Comparison of ENCODE assay signal across 29 cellular contexts in genomic region chr1:239545466-239545865, GRCh38.
"Had no signal": no experiment of that assay in that cellular context is flagged by ENCODE, and none has a peak within 500 bp of the region (broad histone marks: within the 10 kb centered on the region; RNA-seq: fewer than 3 reads in every experiment).

No MANE protein-coding gene starts in this region.

- ATAC-seq: activated CD4-positive, alpha-beta T cell treated with anti-CD3 and anti-CD28 coated beads for 36 hours; effector memory CD8-positive, alpha-beta T cell; esophagus mucosa; left cardiac atrium; stimulated activated naive CD8-positive, alpha-beta T cell treated with anti-CD3 and anti-CD28 coated beads, Interleukin-15, Interleukin-2, amounts not matched to agents 100 U/mL and 50 U/mL, for 24 hours; upper lobe of right lung had no signal

- H3K27ac ChIP-seq: adrenal gland, ascending aorta, neutrophil, ovary, prostate gland, right atrium auricular region, spleen, thyroid gland, upper lobe of right lung had no signal

- H3K9me3 Mint-ChIP-seq: activated B cell treated with CpG ODN at 0.5 μM for 24 hours had no signal

- H3K27me3 Mint-ChIP-seq: activated B cell treated with CpG ODN at 0.5 μM for 24 hours; activated CD4-positive, alpha-beta T cell treated with anti-CD3 and anti-CD28 coated beads for 36 hours; activated naive CD8-positive, alpha-beta T cell; activated T-cell treated with anti-CD3 and anti-CD28 coated beads, Interleukin-2, amount 50 U/mL, for 24 hours; effector memory CD8-positive, alpha-beta T cell had no signal

- H3K4me1 ChIP-seq: adrenal gland, prostate gland, right atrium auricular region, thyroid gland, upper lobe of right lung had no signal

- H3K27ac Mint-ChIP-seq: activated B cell treated with CpG ODN at 0.5 μM for 24 hours; activated CD4-positive, alpha-beta T cell treated with anti-CD3 and anti-CD28 coated beads for 36 hours; activated naive CD8-positive, alpha-beta T cell; activated T-cell treated with anti-CD3 and anti-CD28 coated beads, Interleukin-2, amount 50 U/mL, for 24 hours; activated T-helper 2 cell treated with anti-CD3 and anti-CD28 coated beads, Interferon-gamma antibody, Interleukin-2, Interleukin-4, amounts not matched to agents 10 μg/mL and 5 μg/mL and 100 μg/mL, durations not matched to agents 14 hours and 24 hours and 36 hours; effector memory CD8-positive, alpha-beta T cell; nephron had no signal

- DNase-seq: activated B cell treated with CpG ODN at 0.5 μM for 24 hours; activated CD4-positive, alpha-beta T cell treated with anti-CD3 and anti-CD28 coated beads for 36 hours; activated CD4-positive, alpha-beta T cell treated with anti-CD3 and anti-CD28 coated beads, Interleukin-2, amount 50 U/mL, for 4 hours; activated CD8-positive, alpha-beta memory T cell treated with anti-CD3 and anti-CD28 coated beads for 24 hours; activated CD8-positive, alpha-beta memory T cell treated with anti-CD3 and anti-CD28 coated beads, Interleukin-2, amount 50 U/mL, for 4 hours; activated naive CD4-positive, alpha-beta T cell; activated T-cell treated with anti-CD3 and anti-CD28 coated beads, Interleukin-2, amount 50 U/mL, for 24 hours; adrenal gland; central memory CD4-positive, alpha-beta T cell; dorsolateral prefrontal cortex; effector memory CD8-positive, alpha-beta T cell; islet precursor cell; left cardiac atrium; mesenchymal stem cell; ovary; spleen; stimulated activated CD4-positive, alpha-beta T cell treated with anti-CD3 and anti-CD28 coated beads, Interleukin-4, amount 100 ng/mL, for 24 hours; stimulated activated naive CD8-positive, alpha-beta T cell treated with anti-CD3 and anti-CD28 coated beads, Interleukin-15, Interleukin-2, amounts not matched to agents 100 U/mL and 50 U/mL, for 24 hours; T1000; thyroid gland; upper lobe of right lung had no signal

- H3K4me1 Mint-ChIP-seq: nephron had no signal

- H3K4me3 Mint-ChIP-seq: activated B cell treated with CpG ODN at 0.5 μM for 24 hours; activated CD4-positive, alpha-beta T cell treated with anti-CD3 and anti-CD28 coated beads for 36 hours; activated naive CD8-positive, alpha-beta T cell; activated T-cell treated with anti-CD3 and anti-CD28 coated beads, Interleukin-2, amount 50 U/mL, for 24 hours; effector memory CD8-positive, alpha-beta T cell; nephron had no signal

- H3K4me3 ChIP-seq: adrenal gland, ascending aorta, dorsolateral prefrontal cortex, ovary, prostate gland, right atrium auricular region, spleen, thyroid gland, upper lobe of right lung had no signal

- H3K36me3 ChIP-seq: adrenal gland, ascending aorta, neutrophil, ovary, prostate gland, right atrium auricular region, spleen, thyroid gland, upper lobe of right lung had no signal

- H3K9me3 ChIP-seq: adrenal gland, ascending aorta, neutrophil, prostate gland, right atrium auricular region, thyroid gland, upper lobe of right lung had no signal

- H3K27me3 ChIP-seq: adrenal gland, ascending aorta, dorsolateral prefrontal cortex, neutrophil, ovary, right atrium auricular region, spleen, thyroid gland, upper lobe of right lung had no signal
